ENCODE assay signal across 1 cellular context in the genomic region with DNA sequence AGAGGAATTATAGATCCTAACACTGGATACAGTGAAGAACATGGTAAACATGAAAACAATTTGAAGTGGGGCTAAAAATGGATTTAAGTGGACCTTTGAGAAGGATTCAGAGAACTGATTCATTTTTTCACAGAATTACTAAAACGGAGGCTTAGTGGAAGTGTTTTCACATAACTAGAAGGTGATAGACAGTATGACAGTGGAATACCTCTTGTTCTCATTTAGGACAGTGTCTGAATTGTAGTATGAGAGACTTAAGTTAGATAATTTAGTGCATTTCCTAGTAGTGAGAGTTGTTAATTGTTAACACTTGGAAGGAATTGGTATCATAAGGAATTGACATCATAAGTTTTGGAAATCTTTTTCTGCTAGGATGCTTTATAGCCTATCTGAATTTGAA.
TF ChIP-seq lines count a peak whose summit lies in the region.

No MANE protein-coding gene starts in this region.

TF ChIP-seq in SK-N-SH treated with all-trans-retinoic acid at 6 μM for 48 hours, 23 proteins besides CTCF, POLR2A, EP300 and RAD21 (continued from another document):
- TF ChIP-seq ZNF8 (CRISPR knock-in tag; IDR thresholded peaks at IDR 0.05) (no peak), ESRRG (CRISPR knock-in tag; IDR thresholded peaks at IDR 0.05) (no peak)
- TF ChIP-seq, protein P1, sequence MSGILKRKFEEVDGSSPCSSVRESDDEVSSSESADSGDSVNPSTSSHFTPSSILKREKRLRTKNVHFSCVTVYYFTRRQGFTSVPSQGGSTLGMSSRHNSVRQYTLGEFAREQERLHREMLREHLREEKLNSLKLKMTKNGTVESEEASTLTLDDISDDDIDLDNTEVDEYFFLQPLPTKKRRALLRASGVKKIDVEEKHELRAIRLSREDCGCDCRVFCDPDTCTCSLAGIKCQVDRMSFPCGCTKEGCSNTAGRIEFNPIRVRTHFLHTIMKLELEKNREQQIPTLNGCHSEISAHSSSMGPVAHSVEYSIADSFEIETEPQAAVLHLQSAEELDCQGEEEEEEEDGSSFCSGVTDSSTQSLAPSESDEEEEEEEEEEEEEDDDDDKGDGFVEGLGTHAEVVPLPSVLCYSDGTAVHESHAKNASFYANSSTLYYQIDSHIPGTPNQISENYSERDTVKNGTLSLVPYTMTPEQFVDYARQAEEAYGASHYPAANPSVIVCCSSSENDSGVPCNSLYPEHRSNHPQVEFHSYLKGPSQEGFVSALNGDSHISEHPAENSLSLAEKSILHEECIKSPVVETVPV (CRISPR knock-in tag; IDR thresholded peaks at IDR 0.05): no peak
